ENCODE assay signal across 25 cellular contexts in genomic region chr6:89670935-89671565, GRCh38. TPM values are rescaled to one million over a fixed set of nuclear protein-coding genes. Genes with fewer than 3 reads are reported as not detected.
A peak's percentile ranks its signal among the peaks of the same experiment; 100 is the strongest.
DNase-seq lines count a peak whose midpoint lies in the region; ATAC-seq, FAIRE-seq and TF ChIP-seq lines count a peak whose summit lies in the region.
"Had no signal": no experiment of that assay in that cellular context is flagged by ENCODE, and none has a peak within 500 bp of the region (broad histone marks: within the 10 kb centered on the region; RNA-seq: fewer than 3 reads in every experiment).

No MANE protein-coding gene starts in this region.

- TF ChIP-seq POLR2A in HepG2 (IDR thresholded peaks at IDR 0.05; ENCODE audit: insufficient read depth in 1 of 2, low read depth in 2 of 2, low read length in 2 of 2) (no peak), right lobe of liver (IDR thresholded peaks at IDR 0.05) (no peak), H54 (IDR thresholded peaks at IDR 0.05; ENCODE audit: low read depth, low read length) (no peak)

- ATAC-seq in HepG2 (no peak), right lobe of liver (no peak), Right ventricle myocardium superior (ENCODE audit: poor library complexity) (peak; percentile 75), aorta (ENCODE audit: low FRiP score) (no peak), GM21447 (IDR thresholded peaks at IDR 0.05; ENCODE audit: unreplicated experiment) (no peak)
- ATAC-seq: HCT116, K562, SK-N-SH treated with all-trans-retinoic acid at 6 μM for 48 hours had no signal

- H4K20me1 ChIP-seq in HepG2 (ENCODE audit: insufficient read depth, low read length), result no peaks in the 10 kb centered on the region

- no TSS peak for BruUV-seq in HepG2 (replicated peaks; lab: Mats Ljungman, UMichigan)

- H3K4me3 ChIP-seq in HepG2 (replicated peaks in 1 of 3; ENCODE audit: insufficient read depth in 1 of 3, low read depth in 2 of 3, low read length in 3 of 3) (no peak overlapping the region), right lobe of liver (no peak overlapping the region), right atrium auricular region (no peak overlapping the region), aorta (ENCODE audit: low read length in 2 of 2) (no peak overlapping the region)
- H3K4me3 ChIP-seq: GM23248, K562, SJCRH30 had no signal

- TF ChIP-seq CTCF in HepG2 (CRISPR knock-in tag; IDR thresholded peaks at IDR 0.05) (no peak), right lobe of liver (IDR thresholded peaks at IDR 0.05) (no peak), right atrium auricular region (IDR thresholded peaks at IDR 0.05) (no peak)

- FAIRE-seq in HepG2 (lab: Jason Lieb, UNC) (no peak), H54 (lab: Jason Lieb, UNC) (no peak)
- FAIRE-seq: GM12891, K562, RCC 7860 had no signal

- H3K4me1 ChIP-seq in HepG2 (ENCODE audit: insufficient read depth, low read length) (no peaks in the 10 kb centered on the region), right lobe of liver (no peaks in the 10 kb centered on the region), right atrium auricular region (peaks cover 0 to 38% of the 10 kb centered on the region in 2 donors), aorta (ENCODE audit: control insufficient read depth in 1 of 2, insufficient read depth in 2 of 2, low read length in 2 of 2) (peaks cover 0 to 5% of the 10 kb centered on the region in 2 donors)
- H3K4me1 ChIP-seq: SJCRH30 had no signal

- POLR2A ChIA-PET in HepG2 (lab: Yijun Ruan, JAX), result no interaction called here

- no peak overlapping the region for H3K9ac ChIP-seq in HepG2 (ENCODE audit: insufficient read depth, low read depth, low read length)
- H3K9ac ChIP-seq: GM23248 had no signal

- no peak for DNase-seq in HepG2 (ENCODE audit: low spot score)
- DNase-seq in right lobe of liver, result no peak
- DNase-seq in Right ventricle myocardium superior, result no peak
- DNase-seq in right atrium auricular region (ENCODE audit: low spot score), result no peak
- no peak for DNase-seq in aorta
- no peak for DNase-seq in NAMALWA (ENCODE audit: low spot score)
- no peak for DNase-seq in H54 (ENCODE audit: insufficient read length, low spot score)
- DNase-seq: Calu3, DMS79 treated with DMSO at 0.1 percent for 48 hours, GF-D8, GM23248, MV-4-11, NCI-H1105 treated with DMSO at 0.1 percent for 48 hours, NCI-H146, NCI-H1930, NCI-H2107, NCI-H524, NCI-H774, SJCRH30 had no signal

- 97% methylated on average over 7 of the region's 7 CpGs for WGBS in HepG2 (ENCODE audit: low lambda C conversion rate)
- 100% methylated on average over 4 of the region's 7 CpGs for WGBS in right lobe of liver (ENCODE audit: insufficient coverage, low coverage, low lambda C conversion rate, missing lambda C conversion rate)
- 18 to 25% methylated on average over 7 of the region's 7 CpGs for WGBS in aorta, 2 donors

- H3K36me3 ChIP-seq in HepG2 (replicated peaks in 1 of 2; ENCODE audit: control insufficient read depth in 1 of 2, insufficient read depth in 2 of 2, low read length in 2 of 2) (peaks cover 22 to 77% of the 10 kb centered on the region in 2 experiments), right lobe of liver (peaks cover 0 to 96% (median 30%) of the 10 kb centered on the region in 4 donors), right atrium auricular region (peaks cover 57% of the 10 kb centered on the region), aorta (ENCODE audit: control insufficient read depth in 1 of 2, insufficient read depth in 2 of 2, low read length in 1 of 2) (peaks cover 0 to 8% of the 10 kb centered on the region in 2 donors)

- CTCF ChIA-PET in HepG2 (lab: Yijun Ruan, JAX; ENCODE audit: low intra/inter-chr PET ratio, low total read pairs), result no interaction called here

- in situ Hi-C loops in HepG2 (cut with HindIII; ENCODE audit: extremely low pct_ligation_motif_present, low pct_unique_long_range_greater_than_20kb), result no loop called here

- no peaks in the 10 kb centered on the region for H3K79me2 ChIP-seq in HepG2 (ENCODE audit: insufficient read depth, low read length)

- H3K27ac ChIP-seq in HepG2 (ENCODE audit: extremely low read length, insufficient read depth, low read length), result no peak overlapping the region
- no peak overlapping the region for H3K27ac ChIP-seq in right lobe of liver
- H3K27ac ChIP-seq in right atrium auricular region, result peak overlapping the region; percentile 44 to 48
- peak overlapping the region; percentile 1 to 64 for H3K27ac ChIP-seq in aorta (ENCODE audit: low read depth in 1 of 2, low read length in 2 of 2)
- H3K27ac ChIP-seq: GM23248, SJCRH30 had no signal

- H3K9me3 ChIP-seq in HepG2 (ENCODE audit: low read length), result no peaks in the 10 kb centered on the region
- H3K9me3 ChIP-seq in right lobe of liver, result no peaks in the 10 kb centered on the region
- no peaks in the 10 kb centered on the region for H3K9me3 ChIP-seq in right atrium auricular region
- no peaks in the 10 kb centered on the region for H3K9me3 ChIP-seq in aorta (ENCODE audit: control insufficient read depth, low read length)
- H3K9me3 ChIP-seq: SJCRH30 had no signal

- intact Hi-C loops in HepG2 (cut with micrococcal nuclease; ENCODE audit: unreplicated experiment) (no loop called here), right lobe of liver (cut with DNase I) (no loop called here), Right ventricle myocardium superior (cut with DNase I) (no loop called here), aorta (cut with DNase I) (no loop called here)

- no peak overlapping the region for H3K4me2 ChIP-seq in HepG2 (ENCODE audit: low read depth, low read length)

- H3K27me3 ChIP-seq in HepG2 (ENCODE audit: control insufficient read depth in 1 of 2, insufficient read depth in 2 of 2, low read length in 2 of 2) (no peaks in the 10 kb centered on the region), right lobe of liver (no peaks in the 10 kb centered on the region), right atrium auricular region (no peaks in the 10 kb centered on the region), aorta (ENCODE audit: control insufficient read depth in 1 of 2, insufficient read depth in 2 of 2, low read length in 1 of 2) (no peaks in the 10 kb centered on the region)
- H3K27me3 ChIP-seq: SJCRH30 had no signal

- no peak overlapping the region for H2AFZ ChIP-seq in HepG2 (ENCODE audit: low read length)
- H2AFZ ChIP-seq: GM23248 had no signal

- TF ChIP-seq RAD21 in HepG2 (CRISPR knock-in tag; IDR thresholded peaks at IDR 0.05), result no peak

- TF ChIP-seq EP300 in HepG2 (IDR thresholded peaks at IDR 0.05; ENCODE audit: low read depth in 2 of 2, low read length in 2 of 2), result no peak
- no peak for TF ChIP-seq EP300 in HepG2 (CRISPR knock-in tag; IDR thresholded peaks at IDR 0.05; ENCODE audit: borderline replicate concordance)

TF ChIP-seq in HepG2, 621 proteins besides CTCF, POLR2A, EP300 and RAD21:
- 0 out of 2 replicates have a peak, but pooled peaks have one; percentile 2 for TF ChIP-seq CEBPB (IDR thresholded peaks at IDR 0.05; ENCODE audit: borderline replicate concordance, low read depth, low read length)
- TF ChIP-seq IKZF5 (CRISPR knock-in tag; IDR thresholded peaks at IDR 0.05), result no peak

RNA-seq across cellular contexts. Expression of gene LYRM2, which starts 32.5 kb away (rescaled TPM):
- total RNA-seq in HepG2 (2016; rRNA removed; fragmentation: Illumina TruSeq; extraction: Trizol) (32.6 and 49.5 TPM in 2 replicates), right lobe of liver (10 to 100 TPM; 10.8 to 16.3 (median 12.8) TPM), Right ventricle myocardium superior (33.0 TPM), right atrium auricular region (10 to 100 TPM; 18.9 to 34.7 TPM), aorta (10 to 100 TPM; 21.4 to 22.6 TPM)
- total RNA-seq in HepG2 (2016; cell fraction: cytosol; rRNA removed; fragmentation: Illumina TruSeq; extraction: Trizol; ENCODE audit: low read depth), result 4.4 and 4.6 TPM in 2 replicates
- total RNA-seq in HepG2 (2016; cell fraction: insoluble cytoplasmic fraction; rRNA removed; fragmentation: Illumina TruSeq; extraction: Trizol), result 36.8 and 55.7 TPM in 2 replicates
- total RNA-seq in HepG2 (2016; cell fraction: membrane; rRNA removed; fragmentation: Illumina TruSeq; extraction: Trizol), result 13.9 and 16.0 TPM in 2 replicates
- total RNA-seq in HepG2 (2016; cell fraction: nucleus; rRNA removed; fragmentation: Illumina TruSeq; extraction: Trizol), result 12.6 and 14.8 TPM in 2 replicates
- polyA plus RNA-seq in HepG2 (2011; rRNA removed) (13.8 and 17.8 TPM in 2 replicates), aorta (10 to 100 TPM; 16.8 to 33.7 TPM)
- polyA plus RNA-seq in HepG2 (2011; cell fraction: cytosol; rRNA removed), result 6.0 and 13.6 TPM in 2 replicates
- polyA plus RNA-seq in HepG2 (2011; cell fraction: nucleus; rRNA removed), result 1.4 and 3.4 TPM in 2 replicates
- 16.6 and 20.8 TPM in 2 replicates for polyA plus RNA-seq in HepG2 (2012)
- 5.1 and 6.1 TPM in 2 replicates for polyA plus RNA-seq in HepG2 (2016; cell fraction: cytosol; fragmentation: Illumina TruSeq; extraction: Trizol; ENCODE audit: low read depth)
- polyA plus RNA-seq in HepG2 (2016; cell fraction: insoluble cytoplasmic fraction; fragmentation: Illumina TruSeq; extraction: Trizol; ENCODE audit: low read depth), result 42.1 and 46.1 TPM in 2 replicates
- 11.1 and 12.2 TPM in 2 replicates for polyA plus RNA-seq in HepG2 (2016; cell fraction: membrane; fragmentation: Illumina TruSeq; extraction: Trizol; ENCODE audit: low read depth)
- polyA plus RNA-seq in HepG2 (2016; cell fraction: nucleus; fragmentation: Illumina TruSeq; extraction: Trizol; ENCODE audit: insufficient read depth, low read depth), result 20.0 and 21.2 TPM in 2 replicates
- polyA minus RNA-seq in HepG2 (2011; rRNA and poly(A)+ RNA removed; ENCODE audit: low replicate concordance), result 2.4 and 4.3 TPM in 2 replicates
- polyA minus RNA-seq in HepG2 (2011; cell fraction: cytosol; rRNA and poly(A)+ RNA removed), result 8.7 and 10.6 TPM in 2 replicates
- polyA minus RNA-seq in HepG2 (2011; cell fraction: nucleus; rRNA and poly(A)+ RNA removed), result 9.5 and 12.7 TPM in 2 replicates

Comparison
In these comparisons a context has a peak if more than half of its experiments do, and no peak if none do; other contexts are left out.
1. H3K27ac ChIP-seq: peak in right atrium auricular region (2 of 2) and aorta (2 of 2); none in HepG2 (single experiment) and right lobe of liver (0 of 3).